In the genomic region with DNA sequence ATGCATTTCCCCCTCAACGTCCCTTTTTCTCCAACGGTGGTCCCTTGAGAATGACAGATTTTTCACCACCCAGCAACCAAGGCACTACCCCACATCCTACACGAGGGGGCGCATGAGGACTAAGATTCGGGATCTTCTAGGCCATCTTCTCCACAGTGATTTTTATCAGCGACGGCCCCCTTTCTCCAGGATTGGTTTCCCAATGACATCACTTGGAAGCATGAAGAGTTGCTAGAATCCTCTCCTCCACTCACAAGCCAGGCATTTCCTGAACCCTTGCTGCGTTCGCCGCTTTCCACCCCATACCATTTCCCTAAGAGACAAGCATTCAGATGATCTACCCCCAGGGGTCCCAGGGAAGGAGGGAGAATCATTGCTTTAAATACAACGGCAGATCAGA, we compare ENCODE assay signal across 8 cellular contexts.
DNase-seq lines count a peak whose midpoint lies in the region; ATAC-seq and TF ChIP-seq lines count a peak whose summit lies in the region.

No MANE protein-coding gene starts in this region.

- CTCF ChIA-PET in IMR-90 (lab: Yijun Ruan, JAX), result interaction anchor here (1.0 to 2.3 kb wide), 2 partner anchors 334 to 735 kb away, joined by 4 to 16 read pairs; no protein-coding TSS in a partner anchor

- 0 out of 2 replicates have a peak overlapping the region, but pooled peaks have one; percentile 6 for H3K18ac ChIP-seq in IMR-90 (ENCODE audit: low read depth, low read length)

- no peak overlapping the region for H3K27ac ChIP-seq in CD4-positive, CD25-positive, alpha-beta regulatory T cell (ENCODE audit: insufficient read depth, low read length, poor library complexity, severe bottlenecking)
- H3K27ac ChIP-seq in IMR-90 (ENCODE audit: insufficient read depth, low read length) (no peak overlapping the region), parathyroid adenoma (no peak overlapping the region), transverse colon (no peak overlapping the region)

- peak overlapping the region; percentile 29 for H2AK9ac ChIP-seq in IMR-90 (replicated peaks; ENCODE audit: low read depth, low read length, poor library complexity)

- peaks cover 0 to 12% (median 5%) of the 10 kb centered on the region in 4 donors for H3K4me1 Mint-ChIP-seq in CD4-positive, CD25-positive, alpha-beta regulatory T cell

- H3K14ac ChIP-seq in IMR-90 (replicated peaks; ENCODE audit: low read depth, low read length), result peak overlapping the region; percentile 45; the same call in 1 of the 2 replicates

- intact Hi-C loops in IMR-90 (cut with micrococcal nuclease), result loop anchor here (1.0 to 5.0 kb wide), 7 partner anchors 194 to 734 kb away; a partner anchor contains a TSS
- intact Hi-C loops in transverse colon (cut with DNase I; ENCODE audit: low total_unique reads), result loop anchor here (5.0 kb wide), 1 partner anchor 334 kb away; no protein-coding TSS in a partner anchor

- peak; percentile 54; the same call in 1 of the 2 replicates for TF ChIP-seq POLR2A in IMR-90 (IDR thresholded peaks at IDR 0.05; ENCODE audit: low read depth, low read length)
- no peak for TF ChIP-seq POLR2A in transverse colon (IDR thresholded peaks at IDR 0.05)

- 0 out of 2 replicates have a peak overlapping the region, but pooled peaks have one; percentile 10 for H2AK5ac ChIP-seq in IMR-90 (ENCODE audit: low read depth, low read length)

- no peak overlapping the region for H4K91ac ChIP-seq in IMR-90 (ENCODE audit: insufficient read depth, low read depth, low read length)

- no peak overlapping the region for H3K23ac ChIP-seq in IMR-90 (ENCODE audit: low read depth, low read length)

- H3K9me3 ChIP-seq in CD4-positive, CD25-positive, alpha-beta regulatory T cell (ENCODE audit: control insufficient read depth in 2 of 2, low read length in 2 of 2), result no peaks in the 10 kb centered on the region
- H3K9me3 ChIP-seq in IMR-90 (ENCODE audit: control insufficient read depth, insufficient read depth, low read length) (no peaks in the 10 kb centered on the region), parathyroid adenoma (ENCODE audit: control insufficient read depth, low read length) (no peaks in the 10 kb centered on the region), transverse colon (no peaks in the 10 kb centered on the region)

- no peak overlapping the region for H3K9ac ChIP-seq in IMR-90 (ENCODE audit: low read depth, low read length)
- no peak overlapping the region for H3K9ac ChIP-seq in parathyroid adenoma

- H2BK15ac ChIP-seq in IMR-90 (ENCODE audit: low read depth, low read length), result peak overlapping the region; percentile 11; the same call in 1 of the 3 replicates

- H3K4ac ChIP-seq in IMR-90 (ENCODE audit: low read depth, low read length), result peak overlapping the region; percentile 60

- TF ChIP-seq RAD21 in IMR-90 (IDR thresholded peaks at IDR 0.05; ENCODE audit: low read length), result peak; percentile 99

- H3K36me3 ChIP-seq in CD4-positive, CD25-positive, alpha-beta regulatory T cell (ENCODE audit: control insufficient read depth, insufficient read depth, low read length), result no peaks in the 10 kb centered on the region
- H3K36me3 ChIP-seq in IMR-90 (ENCODE audit: control insufficient read depth, insufficient read depth, low read length) (no peaks in the 10 kb centered on the region), parathyroid adenoma (ENCODE audit: control insufficient read depth, insufficient read depth, low read length) (no peaks in the 10 kb centered on the region), transverse colon (no peaks in the 10 kb centered on the region)

- no peaks in the 10 kb centered on the region for H3K9me3 Mint-ChIP-seq in CD4-positive, CD25-positive, alpha-beta regulatory T cell

- H3K9me1 ChIP-seq in IMR-90 (ENCODE audit: insufficient read depth, low read length), result no peaks in the 10 kb centered on the region

- no peaks in the 10 kb centered on the region for H3K4me1 ChIP-seq in CD4-positive, CD25-positive, alpha-beta regulatory T cell (ENCODE audit: control insufficient read depth, insufficient read depth, low read length, poor library complexity, severe bottlenecking)
- peaks cover 3% of the 10 kb centered on the region for H3K4me1 ChIP-seq in IMR-90 (ENCODE audit: control insufficient read depth, insufficient read depth, low read length)
- no peaks in the 10 kb centered on the region for H3K4me1 ChIP-seq in parathyroid adenoma
- peaks cover 0 to 12% (median 5%) of the 10 kb centered on the region in 4 donors for H3K4me1 ChIP-seq in transverse colon

- no peak for TF ChIP-seq EP300 in transverse colon (IDR thresholded peaks at IDR 0.05; ENCODE audit: low read depth)

- no peaks in the 10 kb centered on the region for H3K27me3 ChIP-seq in CD4-positive, CD25-positive, alpha-beta regulatory T cell (ENCODE audit: control insufficient read depth, insufficient read depth, low read length)
- H3K27me3 ChIP-seq in IMR-90 (ENCODE audit: control insufficient read depth, insufficient read depth, low read length) (no peaks in the 10 kb centered on the region), parathyroid adenoma (ENCODE audit: control insufficient read depth, insufficient read depth, low read length) (no peaks in the 10 kb centered on the region), transverse colon (no peaks in the 10 kb centered on the region)

- dilution Hi-C loops in IMR-90 (cut with HindIII; ENCODE audit: low sequenced_read_pairs, unreplicated experiment), result no loop called here

- H4K8ac ChIP-seq in IMR-90 (ENCODE audit: low read depth in 2 of 2, low read length in 2 of 2), result peak overlapping the region in 1 of 2 experiments; percentile 33; a peak in 1 of 4 replicates

- H3K4me2 ChIP-seq in IMR-90 (ENCODE audit: low read depth, low read length) (peak overlapping the region; percentile 21), parathyroid adenoma (ENCODE audit: low read length) (no peak overlapping the region)

- no TSS peak for BruUV-seq in IMR-90 (replicated peaks; lab: Mats Ljungman, UMichigan)

- WGBS in IMR-90 (ENCODE audit: extremely low coverage in 2 of 2, insufficient read length in 1 of 2), 2 experiments, result 2% methylated on average over 7 of the region's 11 CpGs; no CpG with 5 or more reads in 1 of the 2 experiments
- 23 to 25% methylated on average over 10 to 11 of the region's 11 CpGs for WGBS in transverse colon (ENCODE audit: low coverage in 1 of 2), 2 donors

- H3K4me3 ChIP-seq in CD4-positive, CD25-positive, alpha-beta regulatory T cell (ENCODE audit: low read depth, low read length), result no peak overlapping the region
- H3K4me3 ChIP-seq in IMR-90 (ENCODE audit: insufficient read depth, low read depth, low read length), result no peak overlapping the region
- H3K4me3 ChIP-seq in parathyroid adenoma (ENCODE audit: low read depth, low read length), result no peak overlapping the region
- H3K4me3 ChIP-seq in transverse colon, result no peak overlapping the region

- no peak overlapping the region for H3K4me3 Mint-ChIP-seq in CD4-positive, CD25-positive, alpha-beta regulatory T cell

- H3K79me2 ChIP-seq in parathyroid adenoma, result no peaks in the 10 kb centered on the region

- peak overlapping the region; percentile 22 for H2BK5ac ChIP-seq in IMR-90 (ENCODE audit: low read depth, low read length, poor library complexity, severe bottlenecking)

- peak overlapping the region; percentile 85 for H2AFZ ChIP-seq in IMR-90 (replicated peaks; ENCODE audit: low read length, poor library complexity)
- no peak overlapping the region for H2AFZ ChIP-seq in parathyroid adenoma

- no peaks in the 10 kb centered on the region for H4K20me1 ChIP-seq in IMR-90 (ENCODE audit: insufficient read depth, low read length)

- in situ Hi-C loops in IMR-90 (cut with MboI; ENCODE audit: low sequenced_read_pairs) (loop anchor here (5.0 to 25.0 kb wide), 4 partner anchors 259 to 1319 kb away; a partner anchor contains a TSS), transverse colon (cut with MboI; ENCODE audit: low pct_ligation_motif_present in 1 of 4, low pct_unique_long_range_greater_than_20kb in 1 of 4, low sequenced_read_pairs in 3 of 4) (loop anchor here (5.0 to 25.0 kb wide), 5 partner anchors 192 to 719 kb away; no protein-coding TSS in a partner anchor)

- POLR2A ChIA-PET in IMR-90 (lab: Charles Lee; ENCODE audit: unreplicated experiment), result no interaction called here

- no peaks in the 10 kb centered on the region for H3K36me3 Mint-ChIP-seq in CD4-positive, CD25-positive, alpha-beta regulatory T cell

- H4K5ac ChIP-seq in IMR-90 (ENCODE audit: low read depth, low read length), result peak overlapping the region; percentile 5; the same call in 1 of the 2 replicates

- no peak overlapping the region for H3K56ac ChIP-seq in IMR-90 (ENCODE audit: extremely low read depth, insufficient read depth, low read length)

- DNase-seq in CD4-positive, CD25-positive, alpha-beta regulatory T cell, result peak; percentile 49 to 55 (median 54)
- peak; percentile 91 for DNase-seq in IMR-90
- DNase-seq in SHP77 (lab: John Stamatoyannopoulos, UW), result peak; percentile 62 to 66
- peak; percentile 15 to 49 (median 38) for DNase-seq in activated naive CD4-positive, alpha-beta T cell (lab: John Stamatoyannopoulos, UW)
- peak; percentile 91 for DNase-seq in glomerular endothelial cell (ENCODE audit: extremely low read depth, low read depth, low spot score)
- DNase-seq in transverse colon, result peak; percentile 57

- H3K27ac Mint-ChIP-seq in CD4-positive, CD25-positive, alpha-beta regulatory T cell, result peak overlapping the region in 1 of 3 donors; percentile 85

- H2BK120ac ChIP-seq in IMR-90 (ENCODE audit: low read depth, low read length), result peak overlapping the region; percentile 70

- no peaks in the 10 kb centered on the region for H3K27me3 Mint-ChIP-seq in CD4-positive, CD25-positive, alpha-beta regulatory T cell

- TF ChIP-seq CTCF in IMR-90 (conservative IDR thresholded peaks at IDR 0.05; ENCODE audit: low read depth, low read length) (peak; percentile 95), parathyroid adenoma (IDR thresholded peaks at IDR 0.05) (peak; percentile 92), transverse colon (IDR thresholded peaks at IDR 0.05) (peak; percentile 91 to 97 (median 92))

- H2BK20ac ChIP-seq in IMR-90 (ENCODE audit: low read depth, low read length), result peak overlapping the region; percentile 44; the same call in 1 of the 2 replicates

- ATAC-seq in CD4-positive, CD25-positive, alpha-beta regulatory T cell (ENCODE audit: low read depth in 2 of 2), result peak; percentile 65 to 72
- ATAC-seq in GM19351 (IDR thresholded peaks at IDR 0.05; ENCODE audit: unreplicated experiment) (peak; percentile 81), IMR-90 (ENCODE audit: low read depth) (peak; percentile 98)

- H3K79me1 ChIP-seq in IMR-90 (ENCODE audit: low read depth in 1 of 2, low read length in 2 of 2), result no peaks in the 10 kb centered on the region

TF ChIP-seq in IMR-90, 13 proteins besides CTCF, POLR2A, EP300 and RAD21 (continues in another document):
- TF ChIP-seq CHD1 (IDR thresholded peaks at IDR 0.05; ENCODE audit: low read depth, low read length), result peak; percentile 93; the same call in 1 of the 2 replicates

Comparison
In these comparisons a context has a peak if more than half of its experiments do, and no peak if none do; other contexts are left out.
1. DNase-seq: peak in every context shown above with its lines; median percentile 91 in IMR-90; 91 in glomerular endothelial cell; 64 in SHP77; 57 in transverse colon; 54 in CD4-positive, CD25-positive, alpha-beta regulatory T cell; 38 in activated naive CD4-positive, alpha-beta T cell.